Comparison of ENCODE assay signal across 16 cellular contexts in the genomic region with DNA sequence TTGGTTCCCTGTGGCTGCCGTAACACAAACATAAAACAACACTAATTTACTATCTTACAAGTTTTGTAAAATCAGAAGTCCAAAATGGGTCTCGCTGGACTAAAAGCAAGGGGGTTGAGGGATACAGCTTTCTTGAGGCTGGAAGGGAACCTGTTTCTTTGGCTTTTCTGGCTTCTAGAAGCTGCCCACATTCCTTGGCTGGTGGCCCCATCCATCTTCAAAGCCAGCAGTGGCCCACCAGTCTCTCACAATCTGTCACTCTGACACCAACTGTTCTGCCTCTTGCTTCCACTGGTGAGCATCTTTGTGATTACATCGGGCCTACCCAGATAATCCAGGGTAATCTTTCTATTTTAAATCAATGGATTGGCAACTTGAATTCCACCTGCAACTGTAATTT. TPM values are rescaled to one million over a fixed set of nuclear protein-coding genes. Genes with fewer than 3 reads are reported as not detected.
DNase-seq lines count a peak whose midpoint lies in the region; ATAC-seq and TF ChIP-seq lines count a peak whose summit lies in the region.
"Had no signal": no experiment of that assay in that cellular context is flagged by ENCODE, and none has a peak within 500 bp of the region (broad histone marks: within the 10 kb centered on the region; RNA-seq: fewer than 3 reads in every experiment).

No MANE protein-coding gene starts in this region.

- TF ChIP-seq POLR2A in NB4 (IDR thresholded peaks at IDR 0.05; ENCODE audit: extremely low read depth, insufficient read length): no peak

- CTCF ChIA-PET in activated naive CD4-positive, alpha-beta T cell treated with anti-CD3 and anti-CD28 coated beads, Interleukin-2, amount 10 ng/mL, durations not matched to agents 7 days and 5 days (lab: Charles Lee): interaction anchor here (1.2 kb wide), 1 partner anchor 55 kb away, joined by 4 read pairs; no protein-coding TSS in a partner anchor

- no peak for ATAC-seq in stimulated activated effector memory CD8-positive, alpha-beta T cell treated with anti-CD3 and anti-CD28 coated beads, Interleukin-12 subunit alpha, Interleukin-12 subunit beta, amount 100 ng/mL, for 72 hours
- ATAC-seq in GM21825 (IDR thresholded peaks at IDR 0.05; ENCODE audit: unreplicated experiment): no peak

- no peak overlapping the region for H3K27ac Mint-ChIP-seq in activated naive CD4-positive, alpha-beta T cell treated with anti-CD3 and anti-CD28 coated beads, Interleukin-2, amount 10 ng/mL, durations not matched to agents 7 days and 5 days
- peak overlapping the region; percentile 32 for H3K27ac Mint-ChIP-seq in endothelial cell (ENCODE audit: unreplicated experiment)
- H3K27ac Mint-ChIP-seq in stimulated activated effector memory CD8-positive, alpha-beta T cell treated with anti-CD3 and anti-CD28 coated beads, Interleukin-12 subunit alpha, Interleukin-12 subunit beta, amount 100 ng/mL, for 72 hours: no peak overlapping the region
- H3K27ac Mint-ChIP-seq: H9 had no signal

- no peak for DNase-seq in activated naive CD4-positive, alpha-beta T cell treated with anti-CD3 and anti-CD28 coated beads, Interleukin-2, amount 10 ng/mL, durations not matched to agents 7 days and 5 days
- DNase-seq in activated naive CD4-positive, alpha-beta T cell treated with Interleukin-2 at 50 U/mL for 16 hours: no peak
- DNase-seq in NB4 (ENCODE audit: low read depth): no peak
- DNase-seq in endothelial cell (ENCODE audit: low spot score): no peak
- no peak for DNase-seq in stimulated activated effector memory CD8-positive, alpha-beta T cell treated with anti-CD3 and anti-CD28 coated beads, Interleukin-12 subunit alpha, Interleukin-12 subunit beta, amount 100 ng/mL, for 72 hours (ENCODE audit: low spot score in 2 of 2)
- DNase-seq in effector CD4-positive, alpha-beta T cell: no peak
- no peak for DNase-seq in NK-92 treated with Interleukin-12 subunit alpha and Interleukin-12 subunit beta, amount 100 ng/mL, for 24 hours (lab: John Stamatoyannopoulos, UW)
- DNase-seq: DMS153, head of caudate nucleus, islet precursor cell, NCI-H2107, NCI-H82 had no signal

- H3K27me3 Mint-ChIP-seq in activated naive CD4-positive, alpha-beta T cell treated with anti-CD3 and anti-CD28 coated beads, Interleukin-2, amount 10 ng/mL, durations not matched to agents 7 days and 5 days: peaks cover 73% of the 10 kb centered on the region
- H3K27me3 Mint-ChIP-seq in endothelial cell (ENCODE audit: unreplicated experiment): peaks cover 12% of the 10 kb centered on the region

- H3K36me3 Mint-ChIP-seq in activated naive CD4-positive, alpha-beta T cell treated with anti-CD3 and anti-CD28 coated beads, Interleukin-2, amount 10 ng/mL, durations not matched to agents 7 days and 5 days: no peaks in the 10 kb centered on the region
- H3K36me3 Mint-ChIP-seq in endothelial cell (ENCODE audit: low read depth, unreplicated experiment): peaks cover 13% of the 10 kb centered on the region
- H3K36me3 Mint-ChIP-seq in stimulated activated effector memory CD8-positive, alpha-beta T cell treated with anti-CD3 and anti-CD28 coated beads, Interleukin-12 subunit alpha, Interleukin-12 subunit beta, amount 100 ng/mL, for 72 hours: no peaks in the 10 kb centered on the region

- peak overlapping the region; percentile 74 for H3K4me3 Mint-ChIP-seq in activated naive CD4-positive, alpha-beta T cell treated with anti-CD3 and anti-CD28 coated beads, Interleukin-2, amount 10 ng/mL, durations not matched to agents 7 days and 5 days
- H3K4me3 Mint-ChIP-seq in endothelial cell (ENCODE audit: unreplicated experiment): peak overlapping the region; percentile 89
- H3K4me3 Mint-ChIP-seq in stimulated activated effector memory CD8-positive, alpha-beta T cell treated with anti-CD3 and anti-CD28 coated beads, Interleukin-12 subunit alpha, Interleukin-12 subunit beta, amount 100 ng/mL, for 72 hours: peak overlapping the region; percentile 65

- TF ChIP-seq CTCF in NB4 (IDR thresholded peaks at IDR 0.05; ENCODE audit: low read depth, low read length) (no peak), endothelial cell (IDR thresholded peaks at IDR 0.05; ENCODE audit: unreplicated experiment) (no peak)

- H3K4me3 ChIP-seq in NB4 (ENCODE audit: low read depth, low read length): peak overlapping the region; percentile 93

- H3K4me1 Mint-ChIP-seq in activated naive CD4-positive, alpha-beta T cell treated with anti-CD3 and anti-CD28 coated beads, Interleukin-2, amount 10 ng/mL, durations not matched to agents 7 days and 5 days: peaks cover 10% of the 10 kb centered on the region
- peaks cover 22% of the 10 kb centered on the region for H3K4me1 Mint-ChIP-seq in endothelial cell (ENCODE audit: unreplicated experiment)
- peaks cover 6% of the 10 kb centered on the region for H3K4me1 Mint-ChIP-seq in stimulated activated effector memory CD8-positive, alpha-beta T cell treated with anti-CD3 and anti-CD28 coated beads, Interleukin-12 subunit alpha, Interleukin-12 subunit beta, amount 100 ng/mL, for 72 hours

- peaks cover 2% of the 10 kb centered on the region for H3K9me3 Mint-ChIP-seq in activated naive CD4-positive, alpha-beta T cell treated with anti-CD3 and anti-CD28 coated beads, Interleukin-2, amount 10 ng/mL, durations not matched to agents 7 days and 5 days
- H3K9me3 Mint-ChIP-seq in endothelial cell (ENCODE audit: unreplicated experiment): no peaks in the 10 kb centered on the region
- H3K9me3 Mint-ChIP-seq in stimulated activated effector memory CD8-positive, alpha-beta T cell treated with anti-CD3 and anti-CD28 coated beads, Interleukin-12 subunit alpha, Interleukin-12 subunit beta, amount 100 ng/mL, for 72 hours: no peaks in the 10 kb centered on the region

RNA-seq across cellular contexts. Expression of a gene that starts 1.1 kb away (rescaled TPM):
- 203 TPM for total RNA-seq in endothelial cell (ENCODE audit: unreplicated experiment)

RNA-seq across cellular contexts. Expression of a gene that starts 39.6 kb away (rescaled TPM):
- 0.33 TPM for total RNA-seq in endothelial cell (ENCODE audit: unreplicated experiment)
- total RNA-seq: astrocyte, esophagus muscularis mucosa had no signal
